ENCODE assay signal across 1 cellular context in genomic region chr11:44036811-44037657, GRCh38.
TF ChIP-seq lines count a peak whose summit lies in the region.

No MANE protein-coding gene starts in this region.

TF ChIP-seq in HEK293, 187 proteins besides CTCF, POLR2A, EP300 and RAD21 (continued from another document):
- TF ChIP-seq, protein P1, sequence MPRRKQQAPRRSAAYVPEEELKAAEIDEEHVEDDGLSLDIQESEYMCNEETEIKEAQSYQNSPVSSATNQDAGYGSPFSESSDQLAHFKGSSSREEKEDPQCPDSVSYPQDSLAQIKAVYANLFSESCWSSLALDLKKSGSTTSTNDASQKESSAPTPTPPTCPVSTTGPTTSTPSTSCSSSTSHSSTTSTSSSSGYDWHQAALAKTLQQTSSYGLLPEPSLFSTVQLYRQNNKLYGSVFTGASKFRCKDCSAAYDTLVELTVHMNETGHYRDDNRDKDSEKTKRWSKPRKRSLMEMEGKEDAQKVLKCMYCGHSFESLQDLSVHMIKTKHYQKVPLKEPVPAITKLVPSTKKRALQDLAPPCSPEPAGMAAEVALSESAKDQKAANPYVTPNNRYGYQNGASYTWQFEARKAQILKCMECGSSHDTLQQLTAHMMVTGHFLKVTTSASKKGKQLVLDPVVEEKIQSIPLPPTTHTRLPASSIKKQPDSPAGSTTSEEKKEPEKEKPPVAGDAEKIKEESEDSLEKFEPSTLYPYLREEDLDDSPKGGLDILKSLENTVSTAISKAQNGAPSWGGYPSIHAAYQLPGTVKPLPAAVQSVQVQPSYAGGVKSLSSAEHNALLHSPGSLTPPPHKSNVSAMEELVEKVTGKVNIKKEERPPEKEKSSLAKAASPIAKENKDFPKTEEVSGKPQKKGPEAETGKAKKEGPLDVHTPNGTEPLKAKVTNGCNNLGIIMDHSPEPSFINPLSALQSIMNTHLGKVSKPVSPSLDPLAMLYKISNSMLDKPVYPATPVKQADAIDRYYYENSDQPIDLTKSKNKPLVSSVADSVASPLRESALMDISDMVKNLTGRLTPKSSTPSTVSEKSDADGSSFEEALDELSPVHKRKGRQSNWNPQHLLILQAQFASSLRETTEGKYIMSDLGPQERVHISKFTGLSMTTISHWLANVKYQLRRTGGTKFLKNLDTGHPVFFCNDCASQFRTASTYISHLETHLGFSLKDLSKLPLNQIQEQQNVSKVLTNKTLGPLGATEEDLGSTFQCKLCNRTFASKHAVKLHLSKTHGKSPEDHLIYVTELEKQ (tag by site-specific recombination; IDR thresholded peaks at IDR 0.05; ENCODE audit: borderline replicate concordance), result no peak
- peak; percentile 81 for TF ChIP-seq ZNF654 (tag by site-specific recombination; IDR thresholded peaks at IDR 0.05; ENCODE audit: low read depth)
- TF ChIP-seq, protein P2, sequence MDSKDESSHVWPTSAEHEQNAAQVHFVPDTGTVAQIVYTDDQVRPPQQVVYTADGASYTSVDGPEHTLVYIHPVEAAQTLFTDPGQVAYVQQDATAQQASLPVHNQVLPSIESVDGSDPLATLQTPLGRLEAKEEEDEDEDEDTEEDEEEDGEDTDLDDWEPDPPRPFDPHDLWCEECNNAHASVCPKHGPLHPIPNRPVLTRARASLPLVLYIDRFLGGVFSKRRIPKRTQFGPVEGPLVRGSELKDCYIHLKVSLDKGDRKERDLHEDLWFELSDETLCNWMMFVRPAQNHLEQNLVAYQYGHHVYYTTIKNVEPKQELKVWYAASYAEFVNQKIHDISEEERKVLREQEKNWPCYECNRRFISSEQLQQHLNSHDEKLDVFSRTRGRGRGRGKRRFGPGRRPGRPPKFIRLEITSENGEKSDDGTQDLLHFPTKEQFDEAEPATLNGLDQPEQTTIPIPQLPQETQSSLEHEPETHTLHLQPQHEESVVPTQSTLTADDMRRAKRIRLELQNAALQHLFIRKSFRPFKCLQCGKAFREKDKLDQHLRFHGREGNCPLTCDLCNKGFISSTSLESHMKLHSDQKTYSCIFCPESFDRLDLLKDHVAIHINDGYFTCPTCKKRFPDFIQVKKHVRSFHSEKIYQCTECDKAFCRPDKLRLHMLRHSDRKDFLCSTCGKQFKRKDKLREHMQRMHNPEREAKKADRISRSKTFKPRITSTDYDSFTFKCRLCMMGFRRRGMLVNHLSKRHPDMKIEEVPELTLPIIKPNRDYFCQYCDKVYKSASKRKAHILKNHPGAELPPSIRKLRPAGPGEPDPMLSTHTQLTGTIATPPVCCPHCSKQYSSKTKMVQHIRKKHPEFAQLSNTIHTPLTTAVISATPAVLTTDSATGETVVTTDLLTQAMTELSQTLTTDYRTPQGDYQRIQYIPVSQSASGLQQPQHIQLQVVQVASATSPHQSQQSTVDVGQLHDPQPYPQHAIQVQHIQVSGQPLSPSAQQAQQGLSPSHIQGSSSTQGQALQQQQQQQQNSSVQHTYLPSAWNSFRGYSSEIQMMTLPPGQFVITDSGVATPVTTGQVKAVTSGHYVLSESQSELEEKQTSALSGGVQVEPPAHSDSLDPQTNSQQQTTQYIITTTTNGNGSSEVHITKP (tag by site-specific recombination; IDR thresholded peaks at IDR 0.05), result no peak
- no peak for TF ChIP-seq ZBTB21 (tag by site-specific recombination; IDR thresholded peaks at IDR 0.05)
